In the genomic region with DNA sequence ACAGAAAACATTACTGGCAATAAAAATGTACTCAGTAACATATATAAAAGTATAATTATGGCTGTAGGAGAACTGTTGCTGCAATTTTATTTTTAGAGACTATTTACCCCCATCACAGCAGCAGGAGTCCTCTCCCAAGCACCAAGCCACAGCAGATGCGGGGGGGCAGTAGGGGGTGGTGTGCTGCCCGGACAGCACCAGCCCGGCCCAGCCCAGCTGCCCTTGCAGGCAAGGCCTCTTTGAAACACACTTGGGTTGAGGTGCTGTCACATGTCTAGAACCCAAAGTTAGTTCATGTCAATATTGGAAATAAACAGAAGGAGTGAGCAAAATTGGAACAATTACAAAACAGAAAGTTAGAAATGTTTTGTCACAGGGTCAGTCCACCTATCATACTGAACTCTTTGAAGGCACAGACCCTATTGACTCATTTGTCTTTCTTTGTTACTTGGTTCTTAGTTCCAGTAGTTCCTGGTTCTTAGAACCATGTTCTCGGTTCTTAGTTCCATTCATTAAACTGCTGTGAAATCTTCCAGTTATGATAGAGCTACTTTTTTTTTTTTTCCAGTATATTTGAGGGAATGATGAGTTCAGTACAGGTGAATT, we compare ENCODE assay signal across 20 cellular contexts. TPM values are rescaled to one million over a fixed set of nuclear protein-coding genes. Genes with fewer than 3 reads are reported as not detected.
DNase-seq lines count a peak whose midpoint lies in the region; ATAC-seq and TF ChIP-seq lines count a peak whose summit lies in the region.
"Had no signal": no experiment of that assay in that cellular context is flagged by ENCODE, and none has a peak within 500 bp of the region (broad histone marks: within the 10 kb centered on the region; RNA-seq: fewer than 3 reads in every experiment).

No MANE protein-coding gene starts in this region.

- H3K9me3 Mint-ChIP-seq in activated CD4-positive, alpha-beta memory T cell treated with anti-CD3 and anti-CD28 coated beads for 36 hours, result no peaks in the 10 kb centered on the region
- no peaks in the 10 kb centered on the region for H3K9me3 Mint-ChIP-seq in activated CD4-positive, alpha-beta memory T cell treated with anti-CD3 and anti-CD28 coated beads, Interleukin-2, amount 10 ng/mL, durations not matched to agents 7 days and 5 days
- no peaks in the 10 kb centered on the region for H3K9me3 Mint-ChIP-seq in activated naive CD8-positive, alpha-beta T cell treated with anti-CD3 and anti-CD28 coated beads for 36 hours
- no peaks in the 10 kb centered on the region for H3K9me3 Mint-ChIP-seq in activated naive CD8-positive, alpha-beta T cell treated with anti-CD3 and anti-CD28 coated beads, Interleukin-2, amount 50 U/mL, for 24 hours
- H3K9me3 Mint-ChIP-seq in chondrocyte (ENCODE audit: low read depth), result no peaks in the 10 kb centered on the region
- no peaks in the 10 kb centered on the region for H3K9me3 Mint-ChIP-seq in stimulated activated memory B cell treated with anti-CD40 and anti-IgM and Interleukin-4, amounts not matched to agents 10 μg/mL and 1 μg/mL and 100 μg/mL, for 72 hours
- H3K9me3 Mint-ChIP-seq: IgD-negative memory B cell had no signal

- no peak for ATAC-seq in activated naive CD8-positive, alpha-beta T cell treated with anti-CD3 and anti-CD28 coated beads, Interleukin-2, amount 50 U/mL, for 24 hours
- ATAC-seq in stimulated activated memory B cell treated with anti-CD40 and anti-IgM and Interleukin-4, amounts not matched to agents 10 μg/mL and 1 μg/mL and 100 μg/mL, for 72 hours, result no peak
- ATAC-seq: Panc1 had no signal

- peaks cover 59% of the 10 kb centered on the region for H3K36me3 Mint-ChIP-seq in activated CD4-positive, alpha-beta memory T cell treated with anti-CD3 and anti-CD28 coated beads for 36 hours
- peaks cover 76% of the 10 kb centered on the region for H3K36me3 Mint-ChIP-seq in activated CD4-positive, alpha-beta memory T cell treated with anti-CD3 and anti-CD28 coated beads, Interleukin-2, amount 10 ng/mL, durations not matched to agents 7 days and 5 days (ENCODE audit: low read depth)
- H3K36me3 Mint-ChIP-seq in activated naive CD8-positive, alpha-beta T cell treated with anti-CD3 and anti-CD28 coated beads for 36 hours, result peaks cover 12% of the 10 kb centered on the region
- peaks cover 53% of the 10 kb centered on the region for H3K36me3 Mint-ChIP-seq in activated naive CD8-positive, alpha-beta T cell treated with anti-CD3 and anti-CD28 coated beads, Interleukin-2, amount 50 U/mL, for 24 hours (ENCODE audit: low read depth)
- peaks cover 45% of the 10 kb centered on the region for H3K36me3 Mint-ChIP-seq in chondrocyte (ENCODE audit: low read depth)
- peaks cover 77% of the 10 kb centered on the region for H3K36me3 Mint-ChIP-seq in stimulated activated memory B cell treated with anti-CD40 and anti-IgM and Interleukin-4, amounts not matched to agents 10 μg/mL and 1 μg/mL and 100 μg/mL, for 72 hours

- intact Hi-C loops in activated CD4-positive, alpha-beta memory T cell treated with anti-CD3 and anti-CD28 coated beads for 36 hours (cut with micrococcal nuclease), result no loop called here

- no peak for TF ChIP-seq CTCF in chondrocyte (IDR thresholded peaks at IDR 0.05)

- H3K4me1 Mint-ChIP-seq in activated CD4-positive, alpha-beta memory T cell treated with anti-CD3 and anti-CD28 coated beads for 36 hours (ENCODE audit: low read depth), result peaks cover 8% of the 10 kb centered on the region
- peaks cover 3% of the 10 kb centered on the region for H3K4me1 Mint-ChIP-seq in activated CD4-positive, alpha-beta memory T cell treated with anti-CD3 and anti-CD28 coated beads, Interleukin-2, amount 10 ng/mL, durations not matched to agents 7 days and 5 days
- H3K4me1 Mint-ChIP-seq in activated naive CD8-positive, alpha-beta T cell treated with anti-CD3 and anti-CD28 coated beads for 36 hours, result no peaks in the 10 kb centered on the region
- H3K4me1 Mint-ChIP-seq in activated naive CD8-positive, alpha-beta T cell treated with anti-CD3 and anti-CD28 coated beads, Interleukin-2, amount 50 U/mL, for 24 hours, result no peaks in the 10 kb centered on the region
- no peaks in the 10 kb centered on the region for H3K4me1 Mint-ChIP-seq in chondrocyte (ENCODE audit: low read depth)
- no peaks in the 10 kb centered on the region for H3K4me1 Mint-ChIP-seq in stimulated activated memory B cell treated with anti-CD40 and anti-IgM and Interleukin-4, amounts not matched to agents 10 μg/mL and 1 μg/mL and 100 μg/mL, for 72 hours
- H3K4me1 Mint-ChIP-seq: CD4-positive, alpha-beta memory T cell; IgD-negative memory B cell had no signal

- POLR2A ChIA-PET in activated CD4-positive, alpha-beta memory T cell treated with anti-CD3 and anti-CD28 coated beads for 36 hours (lab: Charles Lee), result no interaction called here
- POLR2A ChIA-PET in activated CD4-positive, alpha-beta memory T cell treated with anti-CD3 and anti-CD28 coated beads, Interleukin-2, amount 10 ng/mL, durations not matched to agents 7 days and 5 days (lab: Charles Lee), result no interaction called here

- DNase-seq in activated CD4-positive, alpha-beta memory T cell treated with anti-CD3 and anti-CD28 coated beads for 36 hours, result no peak
- no peak for DNase-seq in activated CD4-positive, alpha-beta memory T cell treated with anti-CD3 and anti-CD28 coated beads, Interleukin-2, amount 10 ng/mL, durations not matched to agents 7 days and 5 days
- no peak for DNase-seq in activated naive CD8-positive, alpha-beta T cell treated with anti-CD3 and anti-CD28 coated beads for 36 hours
- DNase-seq in activated naive CD8-positive, alpha-beta T cell treated with anti-CD3 and anti-CD28 coated beads, Interleukin-2, amount 50 U/mL, for 24 hours, result no peak
- peak; percentile 64 for DNase-seq in chondrocyte (ENCODE audit: low spot score)
- DNase-seq in RPMI8226, result no peak
- DNase-seq in hippocampal formation (lab: John Stamatoyannopoulos, UW), result no peak
- DNase-seq: 8988T; Caco-2; CD4-positive, alpha-beta memory T cell; HCEC 1CT; NCI-H1105 treated with DMSO at 0.1 percent for 48 hours; NCI-H1694; NCI-H2081; NCI-H2171; NCI-H524 treated with DMSO at 0.1 percent for 48 hours; NCI-H82 had no signal

- H3K4me3 Mint-ChIP-seq in activated CD4-positive, alpha-beta memory T cell treated with anti-CD3 and anti-CD28 coated beads for 36 hours, result no peak overlapping the region
- H3K4me3 Mint-ChIP-seq in activated CD4-positive, alpha-beta memory T cell treated with anti-CD3 and anti-CD28 coated beads, Interleukin-2, amount 10 ng/mL, durations not matched to agents 7 days and 5 days, result no peak overlapping the region
- no peak overlapping the region for H3K4me3 Mint-ChIP-seq in activated naive CD8-positive, alpha-beta T cell treated with anti-CD3 and anti-CD28 coated beads for 36 hours
- no peak overlapping the region for H3K4me3 Mint-ChIP-seq in activated naive CD8-positive, alpha-beta T cell treated with anti-CD3 and anti-CD28 coated beads, Interleukin-2, amount 50 U/mL, for 24 hours
- H3K4me3 Mint-ChIP-seq in chondrocyte (ENCODE audit: unreplicated experiment), result no peak overlapping the region
- no peak overlapping the region for H3K4me3 Mint-ChIP-seq in stimulated activated memory B cell treated with anti-CD40 and anti-IgM and Interleukin-4, amounts not matched to agents 10 μg/mL and 1 μg/mL and 100 μg/mL, for 72 hours
- H3K4me3 Mint-ChIP-seq: CD4-positive, alpha-beta memory T cell; IgD-negative memory B cell had no signal

- H3K27me3 Mint-ChIP-seq in activated CD4-positive, alpha-beta memory T cell treated with anti-CD3 and anti-CD28 coated beads for 36 hours, result no peaks in the 10 kb centered on the region
- no peaks in the 10 kb centered on the region for H3K27me3 Mint-ChIP-seq in activated CD4-positive, alpha-beta memory T cell treated with anti-CD3 and anti-CD28 coated beads, Interleukin-2, amount 10 ng/mL, durations not matched to agents 7 days and 5 days
- H3K27me3 Mint-ChIP-seq in activated naive CD8-positive, alpha-beta T cell treated with anti-CD3 and anti-CD28 coated beads for 36 hours, result no peaks in the 10 kb centered on the region
- H3K27me3 Mint-ChIP-seq in activated naive CD8-positive, alpha-beta T cell treated with anti-CD3 and anti-CD28 coated beads, Interleukin-2, amount 50 U/mL, for 24 hours, result no peaks in the 10 kb centered on the region
- H3K27me3 Mint-ChIP-seq in chondrocyte (ENCODE audit: low read depth), result no peaks in the 10 kb centered on the region
- no peaks in the 10 kb centered on the region for H3K27me3 Mint-ChIP-seq in stimulated activated memory B cell treated with anti-CD40 and anti-IgM and Interleukin-4, amounts not matched to agents 10 μg/mL and 1 μg/mL and 100 μg/mL, for 72 hours
- H3K27me3 Mint-ChIP-seq: CD4-positive, alpha-beta memory T cell; IgD-negative memory B cell had no signal

- peak overlapping the region; percentile 49 for H3K27ac Mint-ChIP-seq in activated CD4-positive, alpha-beta memory T cell treated with anti-CD3 and anti-CD28 coated beads for 36 hours
- no peak overlapping the region for H3K27ac Mint-ChIP-seq in activated CD4-positive, alpha-beta memory T cell treated with anti-CD3 and anti-CD28 coated beads, Interleukin-2, amount 10 ng/mL, durations not matched to agents 7 days and 5 days
- H3K27ac Mint-ChIP-seq in activated naive CD8-positive, alpha-beta T cell treated with anti-CD3 and anti-CD28 coated beads for 36 hours, result peak overlapping the region; percentile 75
- no peak overlapping the region for H3K27ac Mint-ChIP-seq in activated naive CD8-positive, alpha-beta T cell treated with anti-CD3 and anti-CD28 coated beads, Interleukin-2, amount 50 U/mL, for 24 hours
- no peak overlapping the region for H3K27ac Mint-ChIP-seq in chondrocyte (ENCODE audit: unreplicated experiment)
- peak overlapping the region; percentile 42 for H3K27ac Mint-ChIP-seq in stimulated activated memory B cell treated with anti-CD40 and anti-IgM and Interleukin-4, amounts not matched to agents 10 μg/mL and 1 μg/mL and 100 μg/mL, for 72 hours

- CTCF ChIA-PET in activated CD4-positive, alpha-beta memory T cell treated with anti-CD3 and anti-CD28 coated beads for 36 hours (lab: Charles Lee), result no interaction called here
- CTCF ChIA-PET in activated CD4-positive, alpha-beta memory T cell treated with anti-CD3 and anti-CD28 coated beads, Interleukin-2, amount 10 ng/mL, durations not matched to agents 7 days and 5 days (lab: Charles Lee), result interaction anchor here (1.4 kb wide), 1 partner anchor 9 kb away, joined by 3 read pairs; no protein-coding TSS in a partner anchor

RNA-seq across cellular contexts. Expression of gene CCNK, which starts 22.7 kb away (rescaled TPM):
- 10 to 100 TPM; 86.6 to 90.4 TPM for total RNA-seq in activated CD4-positive, alpha-beta memory T cell treated with anti-CD3 and anti-CD28 coated beads for 36 hours
- total RNA-seq in activated CD4-positive, alpha-beta memory T cell treated with anti-CD3 and anti-CD28 coated beads, Interleukin-2, amount 10 ng/mL, durations not matched to agents 7 days and 5 days, result 10 to 100 TPM; 79.2 to 83.7 TPM
- 100 to 1,000 TPM; 103 to 108 TPM for total RNA-seq in activated naive CD8-positive, alpha-beta T cell treated with anti-CD3 and anti-CD28 coated beads for 36 hours
- total RNA-seq in chondrocyte, result 57.3 to 62.3 TPM (median 62.3 TPM) in 3 replicates

RNA-seq across cellular contexts. Expression of gene SETD3, which starts 23.3 kb away (rescaled TPM):
- 10 to 100 TPM; 54.3 to 56.8 TPM for total RNA-seq in activated CD4-positive, alpha-beta memory T cell treated with anti-CD3 and anti-CD28 coated beads for 36 hours
- total RNA-seq in activated CD4-positive, alpha-beta memory T cell treated with anti-CD3 and anti-CD28 coated beads, Interleukin-2, amount 10 ng/mL, durations not matched to agents 7 days and 5 days, result 10 to 100 TPM; 63.8 to 66.3 TPM
- 10 to 100 TPM; 52.6 to 54.5 TPM for total RNA-seq in activated naive CD8-positive, alpha-beta T cell treated with anti-CD3 and anti-CD28 coated beads for 36 hours
- total RNA-seq in chondrocyte, result 54.2 to 55.1 TPM (median 54.5 TPM) in 3 replicates

Comparison
In these comparisons a context has a peak if more than half of its experiments do, and no peak if none do; other contexts are left out.
1. H3K27ac Mint-ChIP-seq: peak in activated CD4-positive, alpha-beta memory T cell treated with anti-CD3 and anti-CD28 coated beads for 36 hours (single experiment), activated naive CD8-positive, alpha-beta T cell treated with anti-CD3 and anti-CD28 coated beads for 36 hours (single experiment) and stimulated activated memory B cell treated with anti-CD40 and anti-IgM and Interleukin-4, amounts not matched to agents 10 μg/mL and 1 μg/mL and 100 μg/mL, for 72 hours (single experiment); none in activated CD4-positive, alpha-beta memory T cell treated with anti-CD3 and anti-CD28 coated beads, Interleukin-2, amount 10 ng/mL, durations not matched to agents 7 days and 5 days (single experiment), activated naive CD8-positive, alpha-beta T cell treated with anti-CD3 and anti-CD28 coated beads, Interleukin-2, amount 50 U/mL, for 24 hours (single experiment) and chondrocyte (single experiment).